13 cellular contexts compared by ENCODE assay signal in the genomic region with DNA sequence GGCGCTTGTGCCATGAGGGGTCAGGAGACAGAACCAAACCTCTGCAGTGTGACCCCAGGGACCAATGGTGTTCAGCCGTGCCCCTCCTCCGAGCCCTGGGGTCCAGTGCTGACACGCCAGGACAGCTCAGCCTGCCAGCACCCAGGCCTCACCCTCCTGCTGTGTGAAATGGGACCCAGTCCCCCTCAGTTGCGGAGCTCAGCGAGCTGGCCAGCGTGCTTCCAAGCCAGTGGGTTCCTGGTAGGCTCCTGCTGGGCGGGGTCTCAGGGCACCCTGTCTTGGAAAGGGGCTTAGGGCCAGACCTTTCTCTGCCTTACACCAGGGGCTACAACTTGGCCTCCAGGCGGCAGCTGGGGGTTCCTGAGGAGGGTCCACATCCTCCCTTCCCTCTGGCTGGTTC. TPM values are rescaled to one million over a fixed set of nuclear protein-coding genes. Genes with fewer than 3 reads are reported as not detected.
DNase-seq lines count a peak whose midpoint lies in the region; ATAC-seq and TF ChIP-seq lines count a peak whose summit lies in the region.
"Had no signal": no experiment of that assay in that cellular context is flagged by ENCODE, and none has a peak within 500 bp of the region (broad histone marks: within the 10 kb centered on the region; RNA-seq: fewer than 3 reads in every experiment).

No MANE protein-coding gene starts in this region.

- H3K4me1 Mint-ChIP-seq in naive thymus-derived CD4-positive, alpha-beta T cell: peaks cover 32 to 56% (median 45%) of the 10 kb centered on the region in 7 donors

- no peaks in the 10 kb centered on the region for H3K27me3 Mint-ChIP-seq in naive thymus-derived CD4-positive, alpha-beta T cell

- WGBS in heart left ventricle, 4 donors: 80 to 92% (median 90%) methylated on average over 8 to 9 of the region's 9 CpGs

- CTCF ChIA-PET in naive thymus-derived CD4-positive, alpha-beta T cell (lab: Charles Lee): no interaction called here

- ATAC-seq in heart left ventricle: no peak
- no peak for ATAC-seq in Right ventricle myocardium superior (ENCODE audit: poor library complexity)
- no peak for ATAC-seq in naive thymus-derived CD4-positive, alpha-beta T cell

- peaks cover 0 to 44% (median 38%) of the 10 kb centered on the region in 9 donors for H3K36me3 ChIP-seq in heart left ventricle
- peaks cover 14 to 55% (median 15%) of the 10 kb centered on the region in 3 experiments for H3K36me3 ChIP-seq in naive thymus-derived CD4-positive, alpha-beta T cell (ENCODE audit: control insufficient read depth in 2 of 3, insufficient read depth in 3 of 3, low read length in 3 of 3)
- no peaks in the 10 kb centered on the region for H3K36me3 ChIP-seq in uterus

- peak in 1 of 5 donors; percentile 26 for DNase-seq in heart left ventricle
- no peak for DNase-seq in Right ventricle myocardium superior
- DNase-seq in caudate nucleus (lab: John Stamatoyannopoulos, UW): no peak
- DNase-seq in naive thymus-derived CD4-positive, alpha-beta T cell: no peak
- DNase-seq in uterus: no peak
- DNase-seq in NCI-H1436 treated with DMSO at 0.1 percent for 48 hours (lab: John Stamatoyannopoulos, UW): no peak
- no peak for DNase-seq in stimulated activated CD4-positive, alpha-beta T cell treated with anti-CD3 and anti-CD28 coated beads, Interleukin-4, amount 100 ng/mL, for 4 hours
- DNase-seq in GOT3 (lab: John Stamatoyannopoulos, UW): no peak
- DNase-seq: activated CD8-positive, alpha-beta memory T cell treated with anti-CD3 and anti-CD28 coated beads, Interleukin-2, amount 50 U/mL, for 48 hours; nephron progenitor cell had no signal

- peaks cover 15 to 80% (median 57%) of the 10 kb centered on the region in 12 donors for H3K4me1 ChIP-seq in heart left ventricle
- peaks cover 55 to 59% of the 10 kb centered on the region in 2 donors for H3K4me1 ChIP-seq in naive thymus-derived CD4-positive, alpha-beta T cell (ENCODE audit: control insufficient read depth in 2 of 2, insufficient read depth in 2 of 2, low read length in 2 of 2)
- H3K4me1 ChIP-seq in uterus: peaks cover 4 to 20% of the 10 kb centered on the region in 2 donors

- POLR2A ChIA-PET in naive thymus-derived CD4-positive, alpha-beta T cell (lab: Charles Lee): interaction anchor here (1.0 to 15.9 kb wide), 4 partner anchors 8 to 36 kb away, joined by 3 to 251 read pairs (median 65); a partner anchor contains a TSS

- TF ChIP-seq POLR2A in heart left ventricle (IDR thresholded peaks at IDR 0.05): no peak
- TF ChIP-seq POLR2A in uterus (IDR thresholded peaks at IDR 0.05): no peak

- no peaks in the 10 kb centered on the region for H3K9me3 ChIP-seq in heart left ventricle
- H3K9me3 ChIP-seq in naive thymus-derived CD4-positive, alpha-beta T cell (ENCODE audit: control insufficient read depth in 2 of 3, low read length in 3 of 3): no peaks in the 10 kb centered on the region
- H3K9me3 ChIP-seq in uterus: no peaks in the 10 kb centered on the region

- H3K27ac Mint-ChIP-seq in naive thymus-derived CD4-positive, alpha-beta T cell: peak overlapping the region in 6 of 9 donors; percentile 88 to 100 (median 99)

- intact Hi-C loops in heart left ventricle (cut with DNase I): loop anchor here in 3 of 10 donors (10.0 kb wide), 4 partner anchors 118 to 472 kb away; a partner anchor contains a TSS
- intact Hi-C loops in Right ventricle myocardium superior (cut with DNase I): loop anchor here (10.0 kb wide), 1 partner anchor 118 kb away; a partner anchor contains a TSS
- intact Hi-C loops in naive thymus-derived CD4-positive, alpha-beta T cell (cut with micrococcal nuclease): loop anchor here in 1 of 2 donors (10.0 kb wide), 2 partner anchors 772 to 878 kb away; a partner anchor contains a TSS
- intact Hi-C loops in uterus (cut with DNase I; ENCODE audit: low total_unique reads): loop anchor here (5.0 kb wide), 1 partner anchor 85 kb away; a partner anchor contains a TSS

- H3K36me3 Mint-ChIP-seq in naive thymus-derived CD4-positive, alpha-beta T cell: peaks cover 10 to 39% (median 16%) of the 10 kb centered on the region in 5 donors

- peaks cover 0 to 8% (median 0%) of the 10 kb centered on the region in 11 donors for H3K9me3 Mint-ChIP-seq in naive thymus-derived CD4-positive, alpha-beta T cell
- H3K9me3 Mint-ChIP-seq: nephron progenitor cell had no signal

- TF ChIP-seq CTCF in heart left ventricle (IDR thresholded peaks at IDR 0.05): no peak
- TF ChIP-seq CTCF in uterus (IDR thresholded peaks at IDR 0.05): no peak

- no peaks in the 10 kb centered on the region for H3K27me3 ChIP-seq in heart left ventricle
- H3K27me3 ChIP-seq in naive thymus-derived CD4-positive, alpha-beta T cell (ENCODE audit: control insufficient read depth in 2 of 2, insufficient read depth in 2 of 2, low read length in 2 of 2): no peaks in the 10 kb centered on the region
- H3K27me3 ChIP-seq in uterus: no peaks in the 10 kb centered on the region

- peak overlapping the region; percentile 96 to 100 (median 99) for H3K4me3 Mint-ChIP-seq in naive thymus-derived CD4-positive, alpha-beta T cell

- H3K4me3 ChIP-seq in heart left ventricle (peak overlapping the region in 3 of 12 donors; percentile 22 to 91 (median 25)), uterus (no peak overlapping the region)
- H3K4me3 ChIP-seq in naive thymus-derived CD4-positive, alpha-beta T cell (ENCODE audit: low read length): peak overlapping the region; percentile 100

- peak overlapping the region in 11 of 12 donors; percentile 40 to 100 (median 96) for H3K27ac ChIP-seq in heart left ventricle
- H3K27ac ChIP-seq in caudate nucleus (ENCODE audit: low read depth, low read length): peak overlapping the region; percentile 58
- H3K27ac ChIP-seq in naive thymus-derived CD4-positive, alpha-beta T cell (ENCODE audit: low read depth, low read length): peak overlapping the region; percentile 96
- H3K27ac ChIP-seq in uterus: peak overlapping the region; percentile 26 to 95
- H3K27ac ChIP-seq: KMS-11 had no signal

RNA-seq across cellular contexts. Expression of a gene that starts 4.4 kb away (rescaled TPM):
- total RNA-seq in heart left ventricle (10 to 100 TPM in 8 of 9 donors, 1 to 10 TPM in 1; 9.2 to 35.7 (median 21.0) TPM), Right ventricle myocardium superior (27.8 TPM), uterus (10 to 100 TPM in 2 of 4 donors, 1 to 10 TPM in 2; 1.2 to 32.6 (median 9.2) TPM)
- 10 to 100 TPM; 14.4 to 14.8 TPM for polyA plus RNA-seq in heart left ventricle
- 100 to 1,000 TPM; 145 to 305 (median 280) TPM for total RNA-seq in naive thymus-derived CD4-positive, alpha-beta T cell
- polyA plus RNA-seq in naive thymus-derived CD4-positive, alpha-beta T cell: 1 to 10 TPM; 3.3 to 5.0 TPM

RNA-seq across cellular contexts. Expression of a gene that starts 16.3 kb away (rescaled TPM):
- total RNA-seq in heart left ventricle (under 1 TPM in 4 of 9 donors, not detected in 5; 0.08 to 0.67 (median 0.40) TPM), Right ventricle myocardium superior (0.19 TPM), uterus (under 1 TPM in 3 of 4 donors, not detected in 1; under 0.01 to 0.35 (median 0.09) TPM)
- under 1 TPM in 1 of 2 donors, not detected in 1; 0.07 TPM for polyA plus RNA-seq in heart left ventricle
- 1 to 10 TPM; 1.0 to 3.3 (median 2.5) TPM for total RNA-seq in naive thymus-derived CD4-positive, alpha-beta T cell
- polyA plus RNA-seq in naive thymus-derived CD4-positive, alpha-beta T cell: not detected
- total RNA-seq: SK-MEL-5 had no signal
- polyA plus RNA-seq: BJ had no signal
